ENCODE assay signal across 18 cellular contexts in the genomic region with DNA sequence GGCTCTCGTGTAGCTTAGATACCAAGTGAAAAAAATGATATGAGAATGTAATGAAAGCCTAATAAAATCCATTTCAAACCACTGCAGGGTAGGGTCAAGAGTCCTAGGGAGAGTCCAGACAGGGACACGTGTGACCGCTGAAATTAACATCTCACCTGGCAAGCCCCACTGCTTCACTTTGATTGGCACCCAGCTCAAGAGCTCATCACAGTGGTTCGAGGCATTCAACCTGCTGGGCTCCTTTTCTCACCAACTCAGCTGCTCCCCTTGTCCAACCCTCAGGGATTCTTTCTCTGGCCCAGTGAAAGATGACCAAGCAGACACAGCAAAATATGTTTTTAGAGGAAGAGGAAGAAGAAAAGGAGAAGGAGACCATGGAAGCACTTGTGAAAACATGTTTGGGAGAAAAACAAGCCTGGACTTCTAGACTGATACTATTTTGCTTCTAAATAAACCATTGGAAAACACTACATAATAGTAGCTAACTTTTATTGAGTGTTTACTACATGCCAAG.
"Had no signal": no experiment of that assay in that cellular context is flagged by ENCODE, and none has a peak within 500 bp of the region (broad histone marks: within the 10 kb centered on the region; RNA-seq: fewer than 3 reads in every experiment).

No MANE protein-coding gene starts in this region.

- H3K27me3 Mint-ChIP-seq: activated T-cell treated with anti-CD3 and anti-CD28 coated beads, Interleukin-2, amount 50 U/mL, for 24 hours; activated T-helper 17 cell treated with anti-CD3 and anti-CD28 coated beads, Interleukin-2, amount 50 U/mL, for 72 hours; naive thymus-derived CD8-positive, alpha-beta T cell; stimulated activated naive CD8-positive, alpha-beta T cell treated with anti-CD3 and anti-CD28 coated beads, Interleukin-15, amount 100 ng/mL, for 72 hours had no signal

- H3K4me3 Mint-ChIP-seq: activated T-cell treated with anti-CD3 and anti-CD28 coated beads, Interleukin-2, amount 50 U/mL, for 24 hours; brain; naive thymus-derived CD8-positive, alpha-beta T cell; stimulated activated effector memory CD8-positive, alpha-beta T cell treated with anti-CD3 and anti-CD28 coated beads, Interleukin-12 subunit alpha, Interleukin-12 subunit beta, amount 100 ng/mL, for 72 hours; stimulated activated naive CD8-positive, alpha-beta T cell treated with anti-CD3 and anti-CD28 coated beads, Interleukin-15, amount 100 ng/mL, for 72 hours had no signal

- H3K36me3 Mint-ChIP-seq: activated naive CD4-positive, alpha-beta T cell treated with anti-CD3 and anti-CD28 coated beads, Interleukin-2, amount 50 U/mL, for 72 hours; brain; naive thymus-derived CD8-positive, alpha-beta T cell; stimulated activated effector memory CD8-positive, alpha-beta T cell treated with anti-CD3 and anti-CD28 coated beads, Interleukin-12 subunit alpha, Interleukin-12 subunit beta, amount 100 ng/mL, for 72 hours had no signal

- ATAC-seq: activated naive CD4-positive, alpha-beta T cell treated with anti-CD3 and anti-CD28 coated beads, Interleukin-2, amount 50 U/mL, for 72 hours; activated T-helper 17 cell treated with anti-CD3 and anti-CD28 coated beads, Interleukin-2, amount 50 U/mL, for 72 hours; left colon; naive thymus-derived CD8-positive, alpha-beta T cell; stimulated activated effector memory CD8-positive, alpha-beta T cell treated with anti-CD3 and anti-CD28 coated beads, Interleukin-12 subunit alpha, Interleukin-12 subunit beta, amount 100 ng/mL, for 72 hours; stimulated activated naive CD8-positive, alpha-beta T cell treated with anti-CD3 and anti-CD28 coated beads, Interleukin-15, amount 100 ng/mL, for 72 hours had no signal

- H3K4me3 ChIP-seq: lung, transverse colon had no signal

- H3K9me3 Mint-ChIP-seq: activated naive CD4-positive, alpha-beta T cell treated with anti-CD3 and anti-CD28 coated beads, Interleukin-2, amount 50 U/mL, for 72 hours; activated T-cell treated with anti-CD3 and anti-CD28 coated beads, Interleukin-2, amount 50 U/mL, for 24 hours; activated T-helper 17 cell treated with anti-CD3 and anti-CD28 coated beads, Interleukin-2, amount 50 U/mL, for 72 hours; brain; naive thymus-derived CD8-positive, alpha-beta T cell; stimulated activated effector memory CD8-positive, alpha-beta T cell treated with anti-CD3 and anti-CD28 coated beads, Interleukin-12 subunit alpha, Interleukin-12 subunit beta, amount 100 ng/mL, for 72 hours; stimulated activated naive CD8-positive, alpha-beta T cell treated with anti-CD3 and anti-CD28 coated beads, Interleukin-15, amount 100 ng/mL, for 72 hours had no signal

- H3K27ac Mint-ChIP-seq: activated T-cell treated with anti-CD3 and anti-CD28 coated beads, Interleukin-2, amount 50 U/mL, for 24 hours; activated T-helper 17 cell treated with anti-CD3 and anti-CD28 coated beads, Interleukin-2, amount 50 U/mL, for 72 hours; progenitor cell of endocrine pancreas; stimulated activated effector memory CD8-positive, alpha-beta T cell treated with anti-CD3 and anti-CD28 coated beads, Interleukin-12 subunit alpha, Interleukin-12 subunit beta, amount 100 ng/mL, for 72 hours; stimulated activated naive CD8-positive, alpha-beta T cell treated with anti-CD3 and anti-CD28 coated beads, Interleukin-15, amount 100 ng/mL, for 72 hours had no signal

- DNase-seq: activated CD4-positive, alpha-beta T cell treated with anti-CD3 and anti-CD28 coated beads for 1 hour; activated T-cell treated with anti-CD3 and anti-CD28 coated beads, Interleukin-2, amount 50 U/mL, for 24 hours; aorta; caudate nucleus; effector memory CD4-positive, alpha-beta T cell; hypothalamus; left colon; naive thymus-derived CD8-positive, alpha-beta T cell; stimulated activated CD4-positive, alpha-beta T cell treated with anti-CD3 and anti-CD28 coated beads, Interleukin-2, amount 100 ng/mL, for 24 hours; stimulated activated naive CD8-positive, alpha-beta T cell treated with anti-CD3 and anti-CD28 coated beads, Interleukin-15, amount 100 ng/mL, for 72 hours; T-helper 1 cell; transverse colon had no signal

- H3K9me3 ChIP-seq: transverse colon had no signal

- H3K27ac ChIP-seq: transverse colon had no signal

- H3K36me3 ChIP-seq: transverse colon had no signal

- H3K27me3 ChIP-seq: transverse colon had no signal
